In genomic region chr1:226665505-226666163, GRCh38 we compare ENCODE assay signal across 14 cellular contexts.
DNase-seq lines count a peak whose midpoint lies in the region; ATAC-seq and TF ChIP-seq lines count a peak whose summit lies in the region.
"Had no signal": no experiment of that assay in that cellular context is flagged by ENCODE, and none has a peak within 500 bp of the region (broad histone marks: within the 10 kb centered on the region; RNA-seq: fewer than 3 reads in every experiment).

No MANE protein-coding gene starts in this region.

- no peak overlapping the region for H3K4me3 Mint-ChIP-seq in activated naive CD4-positive, alpha-beta T cell treated with anti-CD3 and anti-CD28 coated beads for 36 hours
- peak overlapping the region in 1 of 2 donors; percentile 13 for H3K4me3 Mint-ChIP-seq in stimulated activated naive B cell treated with anti-CD40 and anti-IgM and Interleukin-4, amounts not matched to agents 10 μg/mL and 1 μg/mL and 100 μg/mL, for 72 hours

- CTCF ChIA-PET in activated naive CD4-positive, alpha-beta T cell treated with anti-CD3 and anti-CD28 coated beads for 36 hours (lab: Charles Lee): interaction anchor here (0.6 to 1.8 kb wide), 7 partner anchors 8 to 877 kb away, joined by 3 to 5 read pairs (median 4); no protein-coding TSS in a partner anchor

- no peak for TF ChIP-seq CTCF in lower lobe of right lung (IDR thresholded peaks at IDR 0.05)

- intact Hi-C loops in activated naive CD4-positive, alpha-beta T cell treated with anti-CD3 and anti-CD28 coated beads for 36 hours (cut with micrococcal nuclease): no loop called here
- intact Hi-C loops in lower lobe of right lung (cut with DNase I): no loop called here

- peaks cover 7% of the 10 kb centered on the region for H3K36me3 Mint-ChIP-seq in activated naive CD4-positive, alpha-beta T cell treated with anti-CD3 and anti-CD28 coated beads for 36 hours (ENCODE audit: low read depth)
- H3K36me3 Mint-ChIP-seq in activated naive CD4-positive, alpha-beta T cell treated with anti-CD3 and anti-CD28 coated beads, Interleukin-2, amount 50 U/mL, for 72 hours: peaks cover 0 to 4% of the 10 kb centered on the region in 2 donors
- H3K36me3 Mint-ChIP-seq in stimulated activated naive B cell treated with anti-CD40 and anti-IgM and Interleukin-4, amounts not matched to agents 10 μg/mL and 1 μg/mL and 100 μg/mL, for 72 hours: peaks cover 34 to 42% of the 10 kb centered on the region in 2 donors

- H3K36me3 ChIP-seq in lower lobe of right lung: no peaks in the 10 kb centered on the region

- ATAC-seq in activated naive CD4-positive, alpha-beta T cell treated with anti-CD3 and anti-CD28 coated beads, Interleukin-2, amount 50 U/mL, for 72 hours: no peak
- ATAC-seq in lower lobe of right lung: no peak
- ATAC-seq in stimulated activated naive B cell treated with anti-CD40 and anti-IgM and Interleukin-4, amounts not matched to agents 10 μg/mL and 1 μg/mL and 100 μg/mL, for 72 hours (replicated peaks): no peak
- ATAC-seq in HG03439 (IDR thresholded peaks at IDR 0.05; ENCODE audit: unreplicated experiment): no peak

- no peaks in the 10 kb centered on the region for H3K9me3 ChIP-seq in lower lobe of right lung

- H3K4me1 ChIP-seq in lower lobe of right lung: peaks cover 80% of the 10 kb centered on the region

- H3K27me3 Mint-ChIP-seq in activated naive CD4-positive, alpha-beta T cell treated with anti-CD3 and anti-CD28 coated beads for 36 hours (ENCODE audit: low read depth): no peaks in the 10 kb centered on the region
- H3K27me3 Mint-ChIP-seq in stimulated activated naive B cell treated with anti-CD40 and anti-IgM and Interleukin-4, amounts not matched to agents 10 μg/mL and 1 μg/mL and 100 μg/mL, for 72 hours: no peaks in the 10 kb centered on the region

- H3K27ac ChIP-seq in lower lobe of right lung: peak overlapping the region; percentile 77

- H3K4me3 ChIP-seq in lower lobe of right lung: no peak overlapping the region

- no peaks in the 10 kb centered on the region for H3K27me3 ChIP-seq in lower lobe of right lung (ENCODE audit: low read depth)

- H3K4me1 Mint-ChIP-seq in activated naive CD4-positive, alpha-beta T cell treated with anti-CD3 and anti-CD28 coated beads for 36 hours (ENCODE audit: low read depth): peaks cover 90% of the 10 kb centered on the region
- peaks cover 6 to 63% of the 10 kb centered on the region in 2 donors for H3K4me1 Mint-ChIP-seq in stimulated activated naive B cell treated with anti-CD40 and anti-IgM and Interleukin-4, amounts not matched to agents 10 μg/mL and 1 μg/mL and 100 μg/mL, for 72 hours

- peak overlapping the region; percentile 55 for H3K27ac Mint-ChIP-seq in activated naive CD4-positive, alpha-beta T cell treated with anti-CD3 and anti-CD28 coated beads for 36 hours
- H3K27ac Mint-ChIP-seq in activated naive CD4-positive, alpha-beta T cell treated with anti-CD3 and anti-CD28 coated beads, Interleukin-2, amount 50 U/mL, for 72 hours: peak overlapping the region; percentile 88 to 90
- H3K27ac Mint-ChIP-seq in stimulated activated naive B cell treated with anti-CD40 and anti-IgM and Interleukin-4, amounts not matched to agents 10 μg/mL and 1 μg/mL and 100 μg/mL, for 72 hours: peak overlapping the region; percentile 89

- no peaks in the 10 kb centered on the region for H3K9me3 Mint-ChIP-seq in activated naive CD4-positive, alpha-beta T cell treated with anti-CD3 and anti-CD28 coated beads for 36 hours
- no peaks in the 10 kb centered on the region for H3K9me3 Mint-ChIP-seq in activated naive CD4-positive, alpha-beta T cell treated with anti-CD3 and anti-CD28 coated beads, Interleukin-2, amount 50 U/mL, for 72 hours
- no peaks in the 10 kb centered on the region for H3K9me3 Mint-ChIP-seq in stimulated activated naive B cell treated with anti-CD40 and anti-IgM and Interleukin-4, amounts not matched to agents 10 μg/mL and 1 μg/mL and 100 μg/mL, for 72 hours

- no peak for DNase-seq in activated naive CD4-positive, alpha-beta T cell treated with anti-CD3 and anti-CD28 coated beads for 36 hours
- DNase-seq in activated naive CD4-positive, alpha-beta T cell treated with Interleukin-2 at 50 U/mL for 16 hours: no peak
- no peak for DNase-seq in activated naive CD4-positive, alpha-beta T cell treated with anti-CD3 and anti-CD28 coated beads, Interleukin-2, amount 50 U/mL, for 72 hours (ENCODE audit: low spot score in 2 of 2)
- DNase-seq in lower lobe of right lung (no peak), T-helper 9 cell (no peak), hypothalamus (lab: John Stamatoyannopoulos, UW) (no peak)
- no peak for DNase-seq in stimulated activated naive B cell treated with anti-CD40 and anti-IgM and Interleukin-4, amounts not matched to agents 10 μg/mL and 1 μg/mL and 100 μg/mL, for 72 hours
- DNase-seq: activated CD4-positive, alpha-beta T cell treated with anti-CD3 and anti-CD28 coated beads, Interleukin-2, amount 50 U/mL, for 4 hours; anterior cingulate cortex; EL; NCI-H1092; NCI-H82; stimulated activated CD4-positive, alpha-beta T cell treated with anti-CD3 and anti-CD28 coated beads, Interleukin-2, amount 100 ng/mL, for 24 hours had no signal
